ENCODE assay signal across 8 cellular contexts in the genomic region with DNA sequence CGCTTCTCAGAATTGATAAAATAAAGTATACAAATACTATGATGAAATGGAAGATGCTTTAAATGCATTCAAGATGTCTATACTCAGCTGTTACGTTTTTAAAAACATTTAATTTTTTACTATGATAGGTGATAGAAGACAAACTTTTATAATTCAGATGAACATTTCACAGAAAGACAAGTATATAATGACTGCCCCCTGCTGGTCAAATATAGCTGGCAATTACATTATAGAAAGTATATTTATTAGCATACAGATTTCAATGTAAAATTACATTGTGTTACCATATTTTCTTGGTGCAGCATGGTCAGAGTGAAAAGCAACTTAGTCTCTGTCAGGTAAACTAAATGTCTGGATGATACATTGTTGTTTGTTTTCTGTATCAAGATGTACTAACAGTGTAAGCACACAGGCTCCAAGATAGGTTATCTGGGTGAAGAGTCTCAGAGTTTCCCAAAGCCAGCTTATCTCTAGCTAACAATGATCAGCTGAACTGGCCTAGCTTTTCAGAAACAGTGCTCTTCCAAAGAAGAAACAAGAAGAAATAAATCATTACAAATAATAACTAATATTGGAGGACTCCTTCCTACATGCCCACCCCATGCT. TPM values are rescaled to one million over a fixed set of nuclear protein-coding genes. Genes with fewer than 3 reads are reported as not detected.
DNase-seq lines count a peak whose midpoint lies in the region; ATAC-seq and TF ChIP-seq lines count a peak whose summit lies in the region.

No MANE protein-coding gene starts in this region.

- no peaks in the 10 kb centered on the region for H3F3A ChIP-seq in neural cell (ENCODE audit: insufficient read depth, low read length, poor library complexity, severe bottlenecking)

- no peaks in the 10 kb centered on the region for H4K20me1 ChIP-seq in neural cell (ENCODE audit: insufficient read depth)

- H3K4me3 ChIP-seq in neural cell (ENCODE audit: low read length): no peak overlapping the region

- peak; percentile 72 for TF ChIP-seq RAD21 in neural cell (conservative IDR thresholded peaks at IDR 0.05)

- TF ChIP-seq CTCF in chondrocyte (IDR thresholded peaks at IDR 0.05): peak; percentile 87
- TF ChIP-seq CTCF in neural cell (IDR thresholded peaks at IDR 0.05; ENCODE audit: poor library complexity, severe bottlenecking): peak; percentile 70

- H3K27ac Mint-ChIP-seq in chondrocyte (ENCODE audit: unreplicated experiment): no peak overlapping the region

- no peak overlapping the region for H3K4me2 ChIP-seq in neural cell (ENCODE audit: low read length)

- H3K4me3 Mint-ChIP-seq in chondrocyte (ENCODE audit: unreplicated experiment): no peak overlapping the region

- H3K9ac ChIP-seq in neural cell (ENCODE audit: low read length): no peak overlapping the region

- no peaks in the 10 kb centered on the region for H3K9me3 ChIP-seq in neural cell (ENCODE audit: low read length)

- no peak overlapping the region for H2AFZ ChIP-seq in neural cell (ENCODE audit: low read depth, low read length)

- peak; percentile 3 to 21 for DNase-seq in stimulated activated CD4-positive, alpha-beta T cell treated with anti-CD3 and anti-CD28 coated beads, Interleukin-2, amount 100 ng/mL, for 24 hours
- no peak for DNase-seq in stimulated activated CD4-positive, alpha-beta T cell treated with anti-CD3 and anti-CD28 coated beads, Interleukin-12 subunit alpha, Interleukin-12 subunit beta, amount 100 ng/mL, for 4 hours
- DNase-seq in NCI-H2107 treated with DMSO at 0.1 percent for 48 hours (lab: John Stamatoyannopoulos, UW; ENCODE audit: unreplicated experiment): peak; percentile 6
- DNase-seq in chondrocyte (ENCODE audit: low spot score): no peak
- no peak for DNase-seq in 8988T

- H3K9me2 ChIP-seq in neural cell (ENCODE audit: insufficient read depth, low read length): no peaks in the 10 kb centered on the region

- H3K9me3 Mint-ChIP-seq in chondrocyte (ENCODE audit: low read depth): peaks cover 6% of the 10 kb centered on the region

- no peaks in the 10 kb centered on the region for H3K27me3 Mint-ChIP-seq in chondrocyte (ENCODE audit: low read depth)

- no peak for TF ChIP-seq EP300 in neural cell (conservative IDR thresholded peaks at IDR 0.05; ENCODE audit: poor library complexity, severe bottlenecking)

- no peaks in the 10 kb centered on the region for H3K36me3 Mint-ChIP-seq in chondrocyte (ENCODE audit: low read depth)

- H3K27me3 ChIP-seq in neural cell (ENCODE audit: insufficient read depth, low read depth, low read length): no peaks in the 10 kb centered on the region

- no peak overlapping the region for H3K27ac ChIP-seq in neural cell (ENCODE audit: low read length)

- H3K79me2 ChIP-seq in neural cell (replicated peaks; ENCODE audit: insufficient read depth, low read length): no peaks in the 10 kb centered on the region

- no peaks in the 10 kb centered on the region for H3K36me3 ChIP-seq in neural cell (ENCODE audit: insufficient read depth, low read length)

- ATAC-seq in HG03159 (IDR thresholded peaks at IDR 0.05; ENCODE audit: unreplicated experiment): no peak
- ATAC-seq in GM18909 (IDR thresholded peaks at IDR 0.05; ENCODE audit: poor library complexity, unreplicated experiment): no peak

- peaks cover 5% of the 10 kb centered on the region for H3K4me1 Mint-ChIP-seq in chondrocyte (ENCODE audit: low read depth)

TF ChIP-seq in neural cell, 6 proteins besides CTCF, POLR2A, EP300 and RAD21:
- TF ChIP-seq SMC3 (conservative IDR thresholded peaks at IDR 0.05; ENCODE audit: poor library complexity) (peak; percentile 81), POLR2AphosphoS5 (IDR thresholded peaks at IDR 0.05) (no peak)

RNA-seq across cellular contexts. Expression of gene SRPX, which starts 54.1 kb away (rescaled TPM):
- 33.5 to 35.8 TPM (median 34.2 TPM) in 3 replicates for total RNA-seq in chondrocyte
- 0.52 and 2.1 TPM in 2 replicates for polyA plus RNA-seq in neural cell
- 0.73 and 0.81 TPM in 2 replicates for polyA minus RNA-seq in neural cell

Comparison
In these comparisons a context has a peak if more than half of its experiments do, and no peak if none do; other contexts are left out.
1. DNase-seq: peak in stimulated activated CD4-positive, alpha-beta T cell treated with anti-CD3 and anti-CD28 coated beads, Interleukin-2, amount 100 ng/mL, for 24 hours (2 of 2) and NCI-H2107 treated with DMSO at 0.1 percent for 48 hours (single experiment); none in stimulated activated CD4-positive, alpha-beta T cell treated with anti-CD3 and anti-CD28 coated beads, Interleukin-12 subunit alpha, Interleukin-12 subunit beta, amount 100 ng/mL, for 4 hours (single experiment), chondrocyte (single experiment) and 8988T (single experiment).